13 cellular contexts compared by ENCODE assay signal in the genomic region with DNA sequence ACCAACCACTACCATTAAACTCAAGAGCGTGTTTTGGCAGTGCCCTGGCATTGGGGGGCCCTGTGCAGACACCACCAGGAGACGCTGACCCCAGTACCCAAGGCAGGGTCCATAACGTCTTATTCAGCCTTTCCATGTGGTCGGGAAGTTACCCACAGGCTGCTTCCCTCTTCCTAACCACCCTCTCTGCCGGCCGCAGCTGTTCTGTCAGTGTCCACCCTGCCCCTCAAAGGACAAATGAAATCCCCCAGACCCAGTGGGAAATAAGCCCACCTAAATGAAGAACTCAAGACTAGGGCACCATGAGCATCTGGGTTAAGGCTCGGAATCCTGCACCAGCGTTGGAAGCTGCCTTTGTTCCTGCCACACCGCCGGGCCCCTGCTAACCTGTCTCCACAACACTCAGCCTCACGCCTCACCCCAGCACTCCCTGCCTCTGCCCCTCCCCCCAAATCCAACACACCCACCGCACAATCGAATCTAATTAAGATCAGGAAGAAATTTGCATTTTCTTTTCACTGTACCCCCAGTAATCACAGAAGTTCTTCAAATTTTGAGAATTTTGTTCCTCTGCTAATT. TPM values are rescaled to one million over a fixed set of nuclear protein-coding genes. Genes with fewer than 3 reads are reported as not detected.
DNase-seq lines count a peak whose midpoint lies in the region; ATAC-seq and TF ChIP-seq lines count a peak whose summit lies in the region.
"Had no signal": no experiment of that assay in that cellular context is flagged by ENCODE, and none has a peak within 500 bp of the region (broad histone marks: within the 10 kb centered on the region; RNA-seq: fewer than 3 reads in every experiment).

No MANE protein-coding gene starts in this region.

- intact Hi-C loops in esophagus squamous epithelium (cut with DNase I) = no loop called here
- intact Hi-C loops in CD8-positive, alpha-beta T cell (cut with DNase I, micrococcal nuclease) = no loop called here

- TF ChIP-seq POLR2A in esophagus squamous epithelium (IDR thresholded peaks at IDR 0.05) = no peak

- peak overlapping the region; percentile 56 to 88 (median 80) for H3K27ac ChIP-seq in esophagus squamous epithelium
- H3K27ac ChIP-seq in CD8-positive, alpha-beta T cell (ENCODE audit: low read depth, low read length) = no peak overlapping the region
- H3K27ac ChIP-seq: SJSA1 had no signal

- H3K4me1 Mint-ChIP-seq in progenitor cell of endocrine pancreas (ENCODE audit: low read depth) = peaks cover 85% of the 10 kb centered on the region
- peaks cover 8% of the 10 kb centered on the region for H3K4me1 Mint-ChIP-seq in CD8-positive, alpha-beta T cell (ENCODE audit: low read depth)

- H3K9me3 ChIP-seq in esophagus squamous epithelium = no peaks in the 10 kb centered on the region
- no peaks in the 10 kb centered on the region for H3K9me3 ChIP-seq in CD8-positive, alpha-beta T cell (ENCODE audit: low read length)
- H3K9me3 ChIP-seq: SJSA1 had no signal

- no peak for DNase-seq in GM12864 (ENCODE audit: low read depth)
- peak; percentile 52 for DNase-seq in NCI-H82 treated with DMSO at 0.1 percent for 48 hours (lab: John Stamatoyannopoulos, UW; ENCODE audit: unreplicated experiment)
- DNase-seq in esophagus squamous epithelium (lab: John Stamatoyannopoulos, UW) = no peak
- DNase-seq in progenitor cell of endocrine pancreas (ENCODE audit: low spot score, unreplicated experiment) = no peak
- no peak for DNase-seq in SIG-M5 treated with dmso at 0.1 percent for 504 hours (lab: John Stamatoyannopoulos, UW; ENCODE audit: unreplicated experiment)
- DNase-seq in CD8-positive, alpha-beta T cell = no peak
- DNase-seq in medulla oblongata (ENCODE audit: extremely low spot score) = no peak
- DNase-seq in activated CD8-positive, alpha-beta memory T cell treated with anti-CD3 and anti-CD28 coated beads, Interleukin-2, amount 50 U/mL, for 48 hours = no peak
- DNase-seq: activated CD4-positive, alpha-beta T cell treated with anti-CD3 and anti-CD28 coated beads for 4 hours; activated naive CD4-positive, alpha-beta T cell; NCI-H2029 had no signal

- POLR2A ChIA-PET in CD8-positive, alpha-beta T cell (lab: Charles Lee) = no interaction called here

- peak overlapping the region; percentile 63 for H3K4me3 Mint-ChIP-seq in progenitor cell of endocrine pancreas (ENCODE audit: low read depth)
- no peak overlapping the region for H3K4me3 Mint-ChIP-seq in CD8-positive, alpha-beta T cell
- H3K4me3 Mint-ChIP-seq: natural killer cell treated with Interleukin-12 subunit alpha and Interleukin-12 subunit beta and Interleukin-15 and Interleukin-18, amount 100 ng/mL, for 72 hours had no signal

- no peak for ATAC-seq in CD8-positive, alpha-beta T cell
- ATAC-seq: natural killer cell treated with Interleukin-12 subunit alpha and Interleukin-12 subunit beta and Interleukin-15 and Interleukin-18, amount 100 ng/mL, for 72 hours had no signal

- 40 to 43% methylated on average over 11 to 13 of the region's 13 CpGs for WGBS in esophagus squamous epithelium, 2 donors

- H3K27ac Mint-ChIP-seq in progenitor cell of endocrine pancreas = peak overlapping the region; percentile 87
- no peak overlapping the region for H3K27ac Mint-ChIP-seq in CD8-positive, alpha-beta T cell
- H3K27ac Mint-ChIP-seq: natural killer cell treated with Interleukin-12 subunit alpha and Interleukin-12 subunit beta and Interleukin-15 and Interleukin-18, amount 100 ng/mL, for 72 hours had no signal

- TF ChIP-seq CTCF in GM12864 (IDR thresholded peaks at IDR 0.05; ENCODE audit: low read depth, low read length, missing control alignments) (no peak), esophagus squamous epithelium (IDR thresholded peaks at IDR 0.05) (no peak), progenitor cell of endocrine pancreas (IDR thresholded peaks at IDR 0.05; ENCODE audit: unreplicated experiment) (no peak)
- TF ChIP-seq CTCF in CD8-positive, alpha-beta T cell (IDR thresholded peaks at IDR 0.05) = no peak

- H3K4me3 ChIP-seq in GM12864 (ENCODE audit: low read depth, low read length) (peak overlapping the region; percentile 43), esophagus squamous epithelium (no peak overlapping the region)
- H3K4me3 ChIP-seq in CD8-positive, alpha-beta T cell (ENCODE audit: low read depth, low read length) = no peak overlapping the region
- H3K4me3 ChIP-seq: SJSA1 had no signal

- CTCF ChIA-PET in CD8-positive, alpha-beta T cell (lab: Charles Lee) = no interaction called here

- H3K27me3 Mint-ChIP-seq in progenitor cell of endocrine pancreas = peaks cover 8% of the 10 kb centered on the region
- peaks cover 27% of the 10 kb centered on the region for H3K27me3 Mint-ChIP-seq in CD8-positive, alpha-beta T cell (ENCODE audit: low read depth)

- peaks cover 21 to 99% (median 32%) of the 10 kb centered on the region in 3 donors for H3K4me1 ChIP-seq in esophagus squamous epithelium
- H3K4me1 ChIP-seq in CD8-positive, alpha-beta T cell (ENCODE audit: insufficient read depth, low read length) = no peaks in the 10 kb centered on the region

- H3K27me3 ChIP-seq in esophagus squamous epithelium = peaks cover 0 to 53% (median 0%) of the 10 kb centered on the region in 4 donors
- peaks cover 3% of the 10 kb centered on the region for H3K27me3 ChIP-seq in CD8-positive, alpha-beta T cell (ENCODE audit: insufficient read depth, low read length)

- no peaks in the 10 kb centered on the region for H3K9me3 Mint-ChIP-seq in progenitor cell of endocrine pancreas (ENCODE audit: low read depth)
- no peaks in the 10 kb centered on the region for H3K9me3 Mint-ChIP-seq in CD8-positive, alpha-beta T cell
- H3K9me3 Mint-ChIP-seq: natural killer cell treated with Interleukin-12 subunit alpha and Interleukin-12 subunit beta and Interleukin-15 and Interleukin-18, amount 100 ng/mL, for 72 hours had no signal

- H3K36me3 ChIP-seq in esophagus squamous epithelium = peaks cover 0 to 7% (median 0%) of the 10 kb centered on the region in 3 donors
- H3K36me3 ChIP-seq in CD8-positive, alpha-beta T cell (ENCODE audit: insufficient read depth, low read length) = no peaks in the 10 kb centered on the region
- H3K36me3 ChIP-seq: SJSA1 had no signal

- peaks cover 13% of the 10 kb centered on the region for H3K36me3 Mint-ChIP-seq in progenitor cell of endocrine pancreas (ENCODE audit: insufficient read depth)
- H3K36me3 Mint-ChIP-seq in CD8-positive, alpha-beta T cell = no peaks in the 10 kb centered on the region
- H3K36me3 Mint-ChIP-seq: natural killer cell treated with Interleukin-12 subunit alpha and Interleukin-12 subunit beta and Interleukin-15 and Interleukin-18, amount 100 ng/mL, for 72 hours had no signal

RNA-seq across cellular contexts. Expression of gene BCL11A, which starts 21.7 kb away (rescaled TPM):
- total RNA-seq in esophagus squamous epithelium (10 to 100 TPM; 23.9 to 46.2 (median 33.8) TPM), progenitor cell of endocrine pancreas (46.2 and 47.9 TPM in 2 replicates)
- 1 to 10 TPM; 2.0 to 2.6 TPM for total RNA-seq in CD8-positive, alpha-beta T cell

Comparison
In these comparisons a context has a peak if more than half of its experiments do, and no peak if none do; other contexts are left out.
1. RNA of gene BCL11A, which starts 21.7 kb away (total RNA-seq): 46.2 to 47.9 TPM in progenitor cell of endocrine pancreas and 23.9 to 46.2 TPM in esophagus squamous epithelium; 2.0 to 2.6 TPM in CD8-positive, alpha-beta T cell; every median in the first group is over 4 times any median in the second.